In genomic region chr10:132516771-132517725, GRCh38 we compare ENCODE assay signal across 8 cellular contexts. TPM values are rescaled to one million over a fixed set of nuclear protein-coding genes. Genes with fewer than 3 reads are reported as not detected.
A peak's percentile ranks its signal among the peaks of the same experiment; 100 is the strongest.
DNase-seq lines count a peak whose midpoint lies in the region; ATAC-seq lines count a peak whose summit lies in the region.

No MANE protein-coding gene starts in this region.

- no peak for ATAC-seq in activated CD4-positive, alpha-beta T cell treated with anti-CD3 and anti-CD28 coated beads for 36 hours
- ATAC-seq in left cardiac atrium (peak; percentile 90 to 91), HG03439 (IDR thresholded peaks at IDR 0.05; ENCODE audit: unreplicated experiment) (no peak)

- H3K36me3 Mint-ChIP-seq in activated CD4-positive, alpha-beta T cell treated with anti-CD3 and anti-CD28 coated beads for 36 hours (ENCODE audit: low read depth): no peaks in the 10 kb centered on the region

- POLR2A ChIA-PET in activated CD4-positive, alpha-beta T cell treated with anti-CD3 and anti-CD28 coated beads for 36 hours (lab: Charles Lee): no interaction called here

- peak; percentile 2 for DNase-seq in activated CD4-positive, alpha-beta T cell treated with anti-CD3 and anti-CD28 coated beads for 36 hours
- no peak for DNase-seq in activated CD4-positive, alpha-beta T cell treated with anti-CD3 and anti-CD28 coated beads for 4 hours
- DNase-seq in amygdala (lab: John Stamatoyannopoulos, UW): peak in 36 of 56 donors; percentile 18 to 85 (median 53)
- peak; percentile 95 for DNase-seq in left cardiac atrium
- DNase-seq in pons (ENCODE audit: low spot score): peak; percentile 66
- no peak for DNase-seq in stimulated activated CD4-positive, alpha-beta T cell treated with anti-CD3 and anti-CD28 coated beads, Interleukin-4, amount 100 ng/mL, for 4 hours
- DNase-seq in superior temporal gyrus (ENCODE audit: extremely low spot score): no peak

- no peaks in the 10 kb centered on the region for H3K4me1 Mint-ChIP-seq in activated CD4-positive, alpha-beta T cell treated with anti-CD3 and anti-CD28 coated beads for 36 hours

- no peaks in the 10 kb centered on the region for H3K27me3 Mint-ChIP-seq in activated CD4-positive, alpha-beta T cell treated with anti-CD3 and anti-CD28 coated beads for 36 hours

- intact Hi-C loops in activated CD4-positive, alpha-beta T cell treated with anti-CD3 and anti-CD28 coated beads for 36 hours (cut with DNase I, micrococcal nuclease): no loop called here
- intact Hi-C loops in left cardiac atrium (cut with DNase I): loop anchor here in 1 of 2 donors (5.0 to 10.0 kb wide), 2 partner anchors 52 to 115 kb away; no protein-coding TSS in a partner anchor

- H3K4me3 Mint-ChIP-seq in activated CD4-positive, alpha-beta T cell treated with anti-CD3 and anti-CD28 coated beads for 36 hours: no peak overlapping the region

- CTCF ChIA-PET in activated CD4-positive, alpha-beta T cell treated with anti-CD3 and anti-CD28 coated beads for 36 hours (lab: Charles Lee): no interaction called here

- H3K9me3 Mint-ChIP-seq in activated CD4-positive, alpha-beta T cell treated with anti-CD3 and anti-CD28 coated beads for 36 hours (ENCODE audit: low read depth): no peaks in the 10 kb centered on the region

- H3K27ac Mint-ChIP-seq in activated CD4-positive, alpha-beta T cell treated with anti-CD3 and anti-CD28 coated beads for 36 hours: no peak overlapping the region

RNA-seq across cellular contexts. Expression of gene INPP5A, which starts 20.5 kb away (rescaled TPM):
- 1 to 10 TPM; 8.1 to 9.3 TPM for total RNA-seq in activated CD4-positive, alpha-beta T cell treated with anti-CD3 and anti-CD28 coated beads for 36 hours
- 10 to 100 TPM; 74.4 to 95.3 TPM for total RNA-seq in left cardiac atrium

Comparison
In these comparisons a context has a peak if more than half of its experiments do, and no peak if none do; other contexts are left out.
1. DNase-seq: peak in activated CD4-positive, alpha-beta T cell treated with anti-CD3 and anti-CD28 coated beads for 36 hours (single experiment), amygdala (36 of 56), left cardiac atrium (single experiment) and pons (single experiment); none in activated CD4-positive, alpha-beta T cell treated with anti-CD3 and anti-CD28 coated beads for 4 hours (0 of 2), stimulated activated CD4-positive, alpha-beta T cell treated with anti-CD3 and anti-CD28 coated beads, Interleukin-4, amount 100 ng/mL, for 4 hours (0 of 2) and superior temporal gyrus (single experiment).
2. ATAC-seq: peak in left cardiac atrium (2 of 2); none in activated CD4-positive, alpha-beta T cell treated with anti-CD3 and anti-CD28 coated beads for 36 hours (single experiment) and HG03439 (single experiment).
3. RNA of gene INPP5A, which starts 20.5 kb away (total RNA-seq): 74.4 to 95.3 TPM in left cardiac atrium; 8.1 to 9.3 TPM in activated CD4-positive, alpha-beta T cell treated with anti-CD3 and anti-CD28 coated beads for 36 hours; every median in the first group is over 4 times any median in the second.